Comparison of ENCODE assay signal across 12 cellular contexts in the genomic region with DNA sequence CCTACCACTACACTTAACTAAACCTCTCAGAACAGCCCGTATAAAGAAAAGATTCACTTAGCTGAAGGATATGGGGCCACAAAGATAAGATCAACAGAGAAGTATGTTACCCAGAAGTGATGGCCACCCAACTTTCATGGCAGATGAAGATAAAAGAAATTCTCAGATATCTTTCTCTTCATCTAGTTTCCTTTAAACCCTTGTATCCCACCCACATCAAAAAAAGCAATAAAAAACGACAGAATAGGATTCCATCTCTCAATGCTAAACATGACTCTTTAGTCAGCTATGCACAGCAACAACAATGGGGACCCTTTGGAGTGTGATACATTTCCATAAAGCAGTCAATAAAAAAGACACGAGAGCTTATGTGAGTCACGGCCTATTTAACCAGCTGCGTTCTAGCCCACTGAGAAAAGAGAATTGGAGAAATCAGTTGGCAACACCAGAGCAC.
DNase-seq lines count a peak whose midpoint lies in the region; ATAC-seq and TF ChIP-seq lines count a peak whose summit lies in the region.
"Had no signal": no experiment of that assay in that cellular context is flagged by ENCODE, and none has a peak within 500 bp of the region (broad histone marks: within the 10 kb centered on the region; RNA-seq: fewer than 3 reads in every experiment).

No MANE protein-coding gene starts in this region.

- no peak overlapping the region for H3K4me3 ChIP-seq in retinal pigment epithelial cell (ENCODE audit: low read length)
- H3K4me3 ChIP-seq: BLaER1, heart right ventricle, right atrium auricular region had no signal

- peaks cover 36% of the 10 kb centered on the region for H3K36me3 Mint-ChIP-seq in activated CD8-positive, alpha-beta memory T cell treated with anti-CD3 and anti-CD28 coated beads, Interleukin-2, amount 10 ng/mL, durations not matched to agents 7 days and 5 days
- H3K36me3 Mint-ChIP-seq in activated T-helper 2 cell treated with anti-CD3 and anti-CD28 coated beads, Interferon-gamma antibody, Interleukin-2, Interleukin-4, amounts not matched to agents 10 μg/mL and 5 μg/mL and 100 μg/mL, durations not matched to agents 14 hours and 24 hours and 36 hours (ENCODE audit: low read depth), result peaks cover 69% of the 10 kb centered on the region

- peak; percentile 51 for ATAC-seq in activated CD8-positive, alpha-beta memory T cell treated with anti-CD3 and anti-CD28 coated beads, Interleukin-2, amount 10 ng/mL, durations not matched to agents 7 days and 5 days
- no peak for ATAC-seq in sciatic nerve
- ATAC-seq in HG03039 (IDR thresholded peaks at IDR 0.05; ENCODE audit: unreplicated experiment), result no peak
- ATAC-seq: heart right ventricle had no signal

- H3K9me3 Mint-ChIP-seq in activated CD8-positive, alpha-beta memory T cell treated with anti-CD3 and anti-CD28 coated beads, Interleukin-2, amount 10 ng/mL, durations not matched to agents 7 days and 5 days (ENCODE audit: low read depth), result no peaks in the 10 kb centered on the region
- no peaks in the 10 kb centered on the region for H3K9me3 Mint-ChIP-seq in activated T-helper 2 cell treated with anti-CD3 and anti-CD28 coated beads, Interferon-gamma antibody, Interleukin-2, Interleukin-4, amounts not matched to agents 10 μg/mL and 5 μg/mL and 100 μg/mL, durations not matched to agents 14 hours and 24 hours and 36 hours
- H3K9me3 Mint-ChIP-seq: stimulated activated naive CD8-positive, alpha-beta T cell treated with anti-CD3 and anti-CD28 coated beads, Interleukin-15, Interleukin-2, amounts not matched to agents 100 ng/mL and 50 ng/mL, for 24 hours had no signal

- no peak for DNase-seq in activated CD8-positive, alpha-beta memory T cell treated with anti-CD3 and anti-CD28 coated beads, Interleukin-2, amount 10 ng/mL, durations not matched to agents 7 days and 5 days
- DNase-seq in activated CD8-positive, alpha-beta memory T cell treated with anti-CD3 and anti-CD28 coated beads, Interleukin-2, amount 50 U/mL, for 4 hours, result no peak
- DNase-seq in NCI-H187 (lab: John Stamatoyannopoulos, UW), result peak; percentile 83 to 84
- no peak for DNase-seq in activated T-helper 2 cell treated with anti-CD3 and anti-CD28 coated beads, Interferon-gamma antibody, Interleukin-2, Interleukin-4, amounts not matched to agents 10 μg/mL and 5 μg/mL and 100 μg/mL, durations not matched to agents 14 hours and 24 hours and 36 hours (ENCODE audit: low spot score)
- DNase-seq in retinal pigment epithelial cell (ENCODE audit: low read depth), result peak; percentile 2
- DNase-seq in caudate nucleus (lab: John Stamatoyannopoulos, UW), result no peak
- DNase-seq in sciatic nerve (ENCODE audit: low spot score), result no peak
- DNase-seq: heart right ventricle had no signal

- no peak overlapping the region for H3K27ac Mint-ChIP-seq in activated CD8-positive, alpha-beta memory T cell treated with anti-CD3 and anti-CD28 coated beads, Interleukin-2, amount 10 ng/mL, durations not matched to agents 7 days and 5 days
- H3K27ac Mint-ChIP-seq in activated T-helper 2 cell treated with anti-CD3 and anti-CD28 coated beads, Interferon-gamma antibody, Interleukin-2, Interleukin-4, amounts not matched to agents 10 μg/mL and 5 μg/mL and 100 μg/mL, durations not matched to agents 14 hours and 24 hours and 36 hours, result peak overlapping the region; percentile 6

- peaks cover 36% of the 10 kb centered on the region for H3K4me1 Mint-ChIP-seq in activated CD8-positive, alpha-beta memory T cell treated with anti-CD3 and anti-CD28 coated beads, Interleukin-2, amount 10 ng/mL, durations not matched to agents 7 days and 5 days
- H3K4me1 Mint-ChIP-seq in activated T-helper 2 cell treated with anti-CD3 and anti-CD28 coated beads, Interferon-gamma antibody, Interleukin-2, Interleukin-4, amounts not matched to agents 10 μg/mL and 5 μg/mL and 100 μg/mL, durations not matched to agents 14 hours and 24 hours and 36 hours (ENCODE audit: low read depth), result peaks cover 54% of the 10 kb centered on the region

- no peak overlapping the region for H3K27ac ChIP-seq in caudate nucleus (ENCODE audit: low read depth, low read length)
- H3K27ac ChIP-seq: BLaER1, heart right ventricle, right atrium auricular region had no signal

- no peak for TF ChIP-seq CTCF in retinal pigment epithelial cell (conservative IDR thresholded peaks at IDR 0.05; ENCODE audit: low read depth, low read length)

- no peak overlapping the region for H3K4me3 Mint-ChIP-seq in activated CD8-positive, alpha-beta memory T cell treated with anti-CD3 and anti-CD28 coated beads, Interleukin-2, amount 10 ng/mL, durations not matched to agents 7 days and 5 days
- peak overlapping the region; percentile 49 for H3K4me3 Mint-ChIP-seq in activated T-helper 2 cell treated with anti-CD3 and anti-CD28 coated beads, Interferon-gamma antibody, Interleukin-2, Interleukin-4, amounts not matched to agents 10 μg/mL and 5 μg/mL and 100 μg/mL, durations not matched to agents 14 hours and 24 hours and 36 hours (ENCODE audit: low read depth)
- H3K4me3 Mint-ChIP-seq: stimulated activated naive CD8-positive, alpha-beta T cell treated with anti-CD3 and anti-CD28 coated beads, Interleukin-15, Interleukin-2, amounts not matched to agents 100 ng/mL and 50 ng/mL, for 24 hours had no signal

- CTCF ChIA-PET in activated CD8-positive, alpha-beta memory T cell treated with anti-CD3 and anti-CD28 coated beads, Interleukin-2, amount 10 ng/mL, durations not matched to agents 7 days and 5 days (lab: Charles Lee), result interaction anchor here (1.2 kb wide), 2 partner anchors 20 to 167 kb away, joined by 3 to 5 read pairs; no protein-coding TSS in a partner anchor

- intact Hi-C loops in activated T-helper 2 cell treated with anti-CD3 and anti-CD28 coated beads, Interferon-gamma antibody, Interleukin-2, Interleukin-4, amounts not matched to agents 10 μg/mL and 5 μg/mL and 100 μg/mL, durations not matched to agents 14 hours and 24 hours and 36 hours (cut with micrococcal nuclease), result loop anchor here (5.0 kb wide), 1 partner anchor 48 kb away; no protein-coding TSS in a partner anchor
- intact Hi-C loops in sciatic nerve (cut with DNase I), result no loop called here

- H3K27me3 Mint-ChIP-seq in activated CD8-positive, alpha-beta memory T cell treated with anti-CD3 and anti-CD28 coated beads, Interleukin-2, amount 10 ng/mL, durations not matched to agents 7 days and 5 days, result no peaks in the 10 kb centered on the region
- no peaks in the 10 kb centered on the region for H3K27me3 Mint-ChIP-seq in activated T-helper 2 cell treated with anti-CD3 and anti-CD28 coated beads, Interferon-gamma antibody, Interleukin-2, Interleukin-4, amounts not matched to agents 10 μg/mL and 5 μg/mL and 100 μg/mL, durations not matched to agents 14 hours and 24 hours and 36 hours (ENCODE audit: low read depth)
- H3K27me3 Mint-ChIP-seq: stimulated activated naive CD8-positive, alpha-beta T cell treated with anti-CD3 and anti-CD28 coated beads, Interleukin-15, Interleukin-2, amounts not matched to agents 100 ng/mL and 50 ng/mL, for 24 hours had no signal

Comparison
In these comparisons a context has a peak if more than half of its experiments do, and no peak if none do; other contexts are left out.
1. DNase-seq: peak in NCI-H187 (2 of 2) and retinal pigment epithelial cell (single experiment); none in activated CD8-positive, alpha-beta memory T cell treated with anti-CD3 and anti-CD28 coated beads, Interleukin-2, amount 10 ng/mL, durations not matched to agents 7 days and 5 days (single experiment), activated CD8-positive, alpha-beta memory T cell treated with anti-CD3 and anti-CD28 coated beads, Interleukin-2, amount 50 U/mL, for 4 hours (single experiment), activated T-helper 2 cell treated with anti-CD3 and anti-CD28 coated beads, Interferon-gamma antibody, Interleukin-2, Interleukin-4, amounts not matched to agents 10 μg/mL and 5 μg/mL and 100 μg/mL, durations not matched to agents 14 hours and 24 hours and 36 hours (single experiment), caudate nucleus (0 of 61) and sciatic nerve (single experiment).